Comparison of ENCODE assay signal across 12 cellular contexts in genomic region chr17:61314368-61315078, GRCh38.
A peak's percentile ranks its signal among the peaks of the same experiment; 100 is the strongest.
DNase-seq lines count a peak whose midpoint lies in the region; ATAC-seq, FAIRE-seq and TF ChIP-seq lines count a peak whose summit lies in the region.
"Had no signal": no experiment of that assay in that cellular context is flagged by ENCODE, and none has a peak within 500 bp of the region (broad histone marks: within the 10 kb centered on the region; RNA-seq: fewer than 3 reads in every experiment).

No MANE protein-coding gene starts in this region.

- H4K20me1 ChIP-seq in astrocyte (ENCODE audit: insufficient read depth, low read length) = no peaks in the 10 kb centered on the region

- ATAC-seq in HG02884 (IDR thresholded peaks at IDR 0.05; ENCODE audit: unreplicated experiment) (no peak), GM21576 (IDR thresholded peaks at IDR 0.05; ENCODE audit: unreplicated experiment) (no peak)
- no peak for ATAC-seq in activated CD4-positive, CD25-positive, alpha-beta regulatory T cell treated with anti-CD3 and anti-CD28 coated beads, Interleukin-2, amount 50 U/mL, for 24 hours

- H3K36me3 Mint-ChIP-seq in astrocyte (ENCODE audit: low read depth, unreplicated experiment) = peaks cover 4% of the 10 kb centered on the region

- FAIRE-seq in astrocyte (lab: Jason Lieb, UNC) = peak; percentile 60
- FAIRE-seq: endothelial cell of umbilical vein had no signal

- peaks cover 20% of the 10 kb centered on the region for H3K4me1 ChIP-seq in astrocyte (ENCODE audit: insufficient read depth, low read length)
- H3K4me1 ChIP-seq in right atrium auricular region = peaks cover 0 to 20% of the 10 kb centered on the region in 2 donors

- H3K27ac ChIP-seq in astrocyte (ENCODE audit: low read depth, low read length) (no peak overlapping the region), right atrium auricular region (peak overlapping the region; percentile 64 to 69)

- H3K27me3 ChIP-seq in astrocyte (ENCODE audit: insufficient read depth, low read length) (no peaks in the 10 kb centered on the region), right atrium auricular region (no peaks in the 10 kb centered on the region)

- H3K36me3 ChIP-seq in astrocyte (ENCODE audit: insufficient read depth, low read length) (no peaks in the 10 kb centered on the region), right atrium auricular region (no peaks in the 10 kb centered on the region)

- no peaks in the 10 kb centered on the region for H3K9me3 Mint-ChIP-seq in astrocyte (ENCODE audit: unreplicated experiment)
- H3K9me3 Mint-ChIP-seq: activated B cell treated with CpG ODN at 0.5 μM for 24 hours had no signal

- H2AFZ ChIP-seq in astrocyte (ENCODE audit: low read depth, low read length) = peak overlapping the region; percentile 8

- DNase-seq in GM04504 (ENCODE audit: low read depth) = peak; percentile 50
- peak; percentile 89 for DNase-seq in astrocyte (ENCODE audit: low read depth)
- DNase-seq in right atrium auricular region (ENCODE audit: low spot score) = peak; percentile 72
- DNase-seq in skeletal muscle cell (ENCODE audit: low read depth) = peak; percentile 73
- DNase-seq in NCI-H1092 treated with DMSO at 0.1 percent for 48 hours (lab: John Stamatoyannopoulos, UW) = no peak
- DNase-seq: activated B cell treated with CpG ODN at 0.5 μM for 24 hours, GDM1, NCI-H1417 treated with DMSO at 0.1 percent for 48 hours had no signal

- H3K4me3 ChIP-seq in astrocyte (ENCODE audit: insufficient read depth, low read depth, low read length) = no peak overlapping the region
- no peak overlapping the region for H3K4me3 ChIP-seq in right atrium auricular region
- H3K4me3 ChIP-seq in skeletal muscle cell (ENCODE audit: low read depth, low read length) = no peak overlapping the region

- no peaks in the 10 kb centered on the region for H3K9me3 ChIP-seq in astrocyte (ENCODE audit: insufficient read depth, low read depth, low read length)
- H3K9me3 ChIP-seq in right atrium auricular region = no peaks in the 10 kb centered on the region

- peak; percentile 9 for TF ChIP-seq CTCF in astrocyte (IDR thresholded peaks at IDR 0.05; ENCODE audit: insufficient read depth, low read depth, low read length)
- TF ChIP-seq CTCF in right atrium auricular region (IDR thresholded peaks at IDR 0.05) = peak in 1 of 2 donors; percentile 24

- H3K4me1 Mint-ChIP-seq in astrocyte (ENCODE audit: low read depth, unreplicated experiment) = peaks cover 21% of the 10 kb centered on the region
- H3K4me1 Mint-ChIP-seq: activated B cell treated with CpG ODN at 0.5 μM for 24 hours had no signal

- H3K27me3 Mint-ChIP-seq in astrocyte (ENCODE audit: low read depth, unreplicated experiment) = peaks cover 10% of the 10 kb centered on the region
- H3K27me3 Mint-ChIP-seq: activated B cell treated with CpG ODN at 0.5 μM for 24 hours had no signal

- H3K27ac Mint-ChIP-seq in astrocyte (ENCODE audit: unreplicated experiment) = peak overlapping the region; percentile 8
- H3K27ac Mint-ChIP-seq: activated B cell treated with CpG ODN at 0.5 μM for 24 hours had no signal

- no peak overlapping the region for H3K4me3 Mint-ChIP-seq in astrocyte (ENCODE audit: unreplicated experiment)
- H3K4me3 Mint-ChIP-seq: activated B cell treated with CpG ODN at 0.5 μM for 24 hours had no signal

- no peak overlapping the region for H3K9ac ChIP-seq in astrocyte (ENCODE audit: low read length)

- peak overlapping the region; percentile 17 for H3K4me2 ChIP-seq in astrocyte (ENCODE audit: low read length)

- H3K79me2 ChIP-seq in astrocyte (ENCODE audit: insufficient read depth, low read length) = no peaks in the 10 kb centered on the region
